Comparison of ENCODE assay signal across 1 cellular context in the genomic region with DNA sequence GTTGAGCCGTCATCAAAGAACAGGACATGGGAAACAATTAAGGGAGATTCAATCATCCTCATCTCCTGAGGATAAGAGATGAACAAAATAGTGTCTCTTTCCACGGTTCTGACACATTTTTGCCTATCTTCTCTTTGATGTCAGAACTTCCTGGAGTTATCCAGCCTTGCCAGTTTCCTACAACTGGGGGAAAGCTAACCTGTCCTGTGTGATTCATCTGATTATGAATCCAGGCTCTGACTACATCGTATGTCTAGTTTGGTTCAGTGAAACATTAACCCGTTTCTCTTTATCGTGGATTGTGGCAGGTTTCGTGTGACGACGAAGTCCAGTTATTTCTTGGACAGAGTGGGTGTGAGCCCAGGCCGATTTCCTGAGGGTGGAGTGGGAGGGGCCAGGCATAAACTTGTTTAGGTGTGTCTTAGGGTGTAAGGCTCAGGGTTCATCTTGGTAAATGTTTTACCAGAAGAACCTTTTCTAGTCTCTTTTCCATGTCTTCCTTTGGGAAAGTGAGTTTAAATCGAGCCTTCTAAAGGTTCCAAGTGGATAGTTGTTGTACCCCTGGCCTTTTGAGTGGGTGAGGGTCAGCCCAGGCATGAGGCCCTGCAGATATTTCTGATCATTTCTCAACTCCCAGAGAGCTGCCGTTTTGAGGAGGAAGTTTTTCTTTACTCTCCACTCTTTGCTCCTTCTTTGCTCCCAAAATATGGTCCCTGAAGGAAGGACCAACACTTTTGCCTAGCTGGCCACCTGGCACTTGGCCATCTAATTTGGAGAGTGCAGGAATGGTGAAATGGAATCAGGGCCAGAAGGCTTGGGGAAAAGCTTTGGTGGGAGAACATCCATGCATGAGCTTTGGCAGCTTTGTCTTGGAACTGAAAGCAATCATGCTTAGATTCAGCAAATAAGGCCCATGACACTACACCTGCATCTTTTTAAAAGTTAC.
TF ChIP-seq lines count a peak whose summit lies in the region.

No MANE protein-coding gene starts in this region.

TF ChIP-seq in HepG2, 621 proteins besides CTCF, POLR2A, EP300 and RAD21 (continued from another document and continues in another):
- TF ChIP-seq, protein P1, sequence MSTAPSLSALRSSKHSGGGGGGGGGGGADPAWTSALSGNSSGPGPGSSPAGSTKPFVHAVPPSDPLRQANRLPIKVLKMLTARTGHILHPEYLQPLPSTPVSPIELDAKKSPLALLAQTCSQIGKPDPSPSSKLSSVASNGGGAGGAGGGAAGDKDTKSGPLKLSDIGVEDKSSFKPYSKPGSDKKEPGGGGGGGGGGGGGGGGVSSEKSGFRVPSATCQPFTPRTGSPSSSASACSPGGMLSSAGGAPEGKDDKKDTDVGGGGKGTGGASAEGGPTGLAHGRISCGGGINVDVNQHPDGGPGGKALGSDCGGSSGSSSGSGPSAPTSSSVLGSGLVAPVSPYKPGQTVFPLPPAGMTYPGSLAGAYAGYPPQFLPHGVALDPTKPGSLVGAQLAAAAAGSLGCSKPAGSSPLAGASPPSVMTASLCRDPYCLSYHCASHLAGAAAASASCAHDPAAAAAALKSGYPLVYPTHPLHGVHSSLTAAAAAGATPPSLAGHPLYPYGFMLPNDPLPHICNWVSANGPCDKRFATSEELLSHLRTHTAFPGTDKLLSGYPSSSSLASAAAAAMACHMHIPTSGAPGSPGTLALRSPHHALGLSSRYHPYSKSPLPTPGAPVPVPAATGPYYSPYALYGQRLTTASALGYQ (CRISPR knock-in tag; IDR thresholded peaks at IDR 0.05): peak; percentile 83; the same call in 1 of the 2 replicates
- TF ChIP-seq GABPA (IDR thresholded peaks at IDR 0.05; ENCODE audit: low read depth, low read length): no peak
- peak; percentile 46; the same call in 1 of the 2 replicates for TF ChIP-seq GABPA (CRISPR knock-in tag; IDR thresholded peaks at IDR 0.05; ENCODE audit: low read depth)
- no peak for TF ChIP-seq NR3C1 (CRISPR knock-in tag; IDR thresholded peaks at IDR 0.05)
- peak; percentile 84; the same call in 1 of the 2 replicates for TF ChIP-seq KAT8 (CRISPR knock-in tag; IDR thresholded peaks at IDR 0.05)
- TF ChIP-seq, protein P2, sequence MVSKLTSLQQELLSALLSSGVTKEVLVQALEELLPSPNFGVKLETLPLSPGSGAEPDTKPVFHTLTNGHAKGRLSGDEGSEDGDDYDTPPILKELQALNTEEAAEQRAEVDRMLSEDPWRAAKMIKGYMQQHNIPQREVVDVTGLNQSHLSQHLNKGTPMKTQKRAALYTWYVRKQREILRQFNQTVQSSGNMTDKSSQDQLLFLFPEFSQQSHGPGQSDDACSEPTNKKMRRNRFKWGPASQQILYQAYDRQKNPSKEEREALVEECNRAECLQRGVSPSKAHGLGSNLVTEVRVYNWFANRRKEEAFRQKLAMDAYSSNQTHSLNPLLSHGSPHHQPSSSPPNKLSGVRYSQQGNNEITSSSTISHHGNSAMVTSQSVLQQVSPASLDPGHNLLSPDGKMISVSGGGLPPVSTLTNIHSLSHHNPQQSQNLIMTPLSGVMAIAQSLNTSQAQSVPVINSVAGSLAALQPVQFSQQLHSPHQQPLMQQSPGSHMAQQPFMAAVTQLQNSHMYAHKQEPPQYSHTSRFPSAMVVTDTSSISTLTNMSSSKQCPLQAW (CRISPR knock-in tag; IDR thresholded peaks at IDR 0.05): peak; percentile 100
- TF ChIP-seq NCOA1 (CRISPR knock-in tag; IDR thresholded peaks at IDR 0.05): peak; percentile 79; the same call in 1 of the 2 replicates
- peak; percentile 87 for TF ChIP-seq NCOA2 (CRISPR knock-in tag; IDR thresholded peaks at IDR 0.05)
- TF ChIP-seq, protein P3, sequence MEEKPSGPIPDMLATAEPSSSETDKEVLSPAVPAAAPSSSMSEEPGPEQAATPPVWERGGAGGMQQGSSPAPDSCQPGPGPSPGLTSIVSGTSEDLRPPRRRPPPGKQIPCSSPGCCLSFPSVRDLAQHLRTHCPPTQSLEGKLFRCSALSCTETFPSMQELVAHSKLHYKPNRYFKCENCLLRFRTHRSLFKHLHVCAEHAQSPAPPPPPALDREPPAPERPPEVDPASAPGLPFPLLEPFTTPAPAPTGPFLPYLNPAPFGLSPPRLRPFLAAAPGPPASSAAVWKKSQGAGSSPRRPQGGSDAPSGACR (CRISPR knock-in tag; IDR thresholded peaks at IDR 0.05): peak; percentile 64; the same call in 1 of the 2 replicates
- peak; percentile 84; the same call in 1 of the 2 replicates for TF ChIP-seq ETV5 (CRISPR knock-in tag; IDR thresholded peaks at IDR 0.05; ENCODE audit: borderline replicate concordance)
- peak; percentile 94 for TF ChIP-seq HDAC1 (CRISPR knock-in tag; IDR thresholded peaks at IDR 0.05)
- TF ChIP-seq, protein P4, sequence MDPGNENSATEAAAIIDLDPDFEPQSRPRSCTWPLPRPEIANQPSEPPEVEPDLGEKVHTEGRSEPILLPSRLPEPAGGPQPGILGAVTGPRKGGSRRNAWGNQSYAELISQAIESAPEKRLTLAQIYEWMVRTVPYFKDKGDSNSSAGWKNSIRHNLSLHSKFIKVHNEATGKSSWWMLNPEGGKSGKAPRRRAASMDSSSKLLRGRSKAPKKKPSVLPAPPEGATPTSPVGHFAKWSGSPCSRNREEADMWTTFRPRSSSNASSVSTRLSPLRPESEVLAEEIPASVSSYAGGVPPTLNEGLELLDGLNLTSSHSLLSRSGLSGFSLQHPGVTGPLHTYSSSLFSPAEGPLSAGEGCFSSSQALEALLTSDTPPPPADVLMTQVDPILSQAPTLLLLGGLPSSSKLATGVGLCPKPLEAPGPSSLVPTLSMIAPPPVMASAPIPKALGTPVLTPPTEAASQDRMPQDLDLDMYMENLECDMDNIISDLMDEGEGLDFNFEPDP (CRISPR knock-in tag; conservative IDR thresholded peaks at IDR 0.05): no peak
- TF ChIP-seq MAF1 (CRISPR knock-in tag; IDR thresholded peaks at IDR 0.05; ENCODE audit: borderline replicate concordance): 0 out of 2 replicates have a peak, but pooled peaks have one; percentile 30
- TF ChIP-seq, protein P5, sequence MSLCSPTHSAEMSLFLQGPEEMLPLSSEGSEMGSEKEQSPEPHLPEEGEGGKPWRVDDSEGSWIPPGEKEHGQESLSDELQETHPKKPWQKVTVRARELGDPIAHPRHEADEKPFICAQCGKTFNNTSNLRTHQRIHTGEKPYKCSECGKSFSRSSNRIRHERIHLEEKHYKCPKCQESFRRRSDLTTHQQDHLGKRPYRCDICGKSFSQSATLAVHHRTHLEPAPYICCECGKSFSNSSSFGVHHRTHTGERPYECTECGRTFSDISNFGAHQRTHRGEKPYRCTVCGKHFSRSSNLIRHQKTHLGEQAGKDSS (CRISPR knock-in tag; IDR thresholded peaks at IDR 0.05; ENCODE audit: borderline replicate concordance, low read depth): 0 out of 2 replicates have a peak, but pooled peaks have one; percentile 38
- peak; percentile 89 for TF ChIP-seq ZNF652 (CRISPR knock-in tag; IDR thresholded peaks at IDR 0.05; ENCODE audit: borderline replicate concordance, low read depth)
- peak; percentile 25; the same call in 1 of the 2 replicates for TF ChIP-seq ZNF263 (CRISPR knock-in tag; IDR thresholded peaks at IDR 0.05)
- peak; percentile 33; the same call in 1 of the 2 replicates for TF ChIP-seq ESRRA (CRISPR knock-in tag; IDR thresholded peaks at IDR 0.05; ENCODE audit: low read depth)
- peak; percentile 78 for TF ChIP-seq POLR2G (IDR thresholded peaks at IDR 0.05; ENCODE audit: low read depth, low read length)
- TF ChIP-seq JUND (CRISPR knock-in tag; IDR thresholded peaks at IDR 0.05): peak; percentile 85; the same call in 1 of the 2 replicates
- peak; percentile 58; the same call in 1 of the 2 replicates for TF ChIP-seq ZNF775 (CRISPR knock-in tag; IDR thresholded peaks at IDR 0.05; ENCODE audit: borderline replicate concordance)
- TF ChIP-seq SP4 (CRISPR knock-in tag; IDR thresholded peaks at IDR 0.05): no peak
- TF ChIP-seq, protein P6, sequence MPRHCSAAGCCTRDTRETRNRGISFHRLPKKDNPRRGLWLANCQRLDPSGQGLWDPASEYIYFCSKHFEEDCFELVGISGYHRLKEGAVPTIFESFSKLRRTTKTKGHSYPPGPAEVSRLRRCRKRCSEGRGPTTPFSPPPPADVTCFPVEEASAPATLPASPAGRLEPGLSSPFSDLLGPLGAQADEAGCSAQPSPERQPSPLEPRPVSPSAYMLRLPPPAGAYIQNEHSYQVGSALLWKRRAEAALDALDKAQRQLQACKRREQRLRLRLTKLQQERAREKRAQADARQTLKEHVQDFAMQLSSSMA (CRISPR knock-in tag; IDR thresholded peaks at IDR 0.05): no peak
- peak; percentile 96 for TF ChIP-seq TBX2 (CRISPR knock-in tag; IDR thresholded peaks at IDR 0.05; ENCODE audit: borderline replicate concordance)
- peak; percentile 69; the same call in 1 of the 2 replicates for TF ChIP-seq DR1 (CRISPR knock-in tag; IDR thresholded peaks at IDR 0.05)
- TF ChIP-seq, protein P7, sequence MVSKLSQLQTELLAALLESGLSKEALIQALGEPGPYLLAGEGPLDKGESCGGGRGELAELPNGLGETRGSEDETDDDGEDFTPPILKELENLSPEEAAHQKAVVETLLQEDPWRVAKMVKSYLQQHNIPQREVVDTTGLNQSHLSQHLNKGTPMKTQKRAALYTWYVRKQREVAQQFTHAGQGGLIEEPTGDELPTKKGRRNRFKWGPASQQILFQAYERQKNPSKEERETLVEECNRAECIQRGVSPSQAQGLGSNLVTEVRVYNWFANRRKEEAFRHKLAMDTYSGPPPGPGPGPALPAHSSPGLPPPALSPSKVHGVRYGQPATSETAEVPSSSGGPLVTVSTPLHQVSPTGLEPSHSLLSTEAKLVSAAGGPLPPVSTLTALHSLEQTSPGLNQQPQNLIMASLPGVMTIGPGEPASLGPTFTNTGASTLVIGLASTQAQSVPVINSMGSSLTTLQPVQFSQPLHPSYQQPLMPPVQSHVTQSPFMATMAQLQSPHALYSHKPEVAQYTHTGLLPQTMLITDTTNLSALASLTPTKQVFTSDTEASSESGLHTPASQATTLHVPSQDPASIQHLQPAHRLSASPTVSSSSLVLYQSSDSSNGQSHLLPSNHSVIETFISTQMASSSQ (IDR thresholded peaks at IDR 0.05; ENCODE audit: low read depth): peak; percentile 99
- TF ChIP-seq, protein P7 (CRISPR knock-in tag; IDR thresholded peaks at IDR 0.05; ENCODE audit: borderline replicate concordance): peak; percentile 99
- TF ChIP-seq ZNF644 (CRISPR knock-in tag; IDR thresholded peaks at IDR 0.05; ENCODE audit: low read depth): peak; percentile 61; the same call in 1 of the 2 replicates
- peak; percentile 83 for TF ChIP-seq ZNF264 (CRISPR knock-in tag; IDR thresholded peaks at IDR 0.05)
- TF ChIP-seq ZNF605 (CRISPR knock-in tag; IDR thresholded peaks at IDR 0.05): peak; percentile 77; the same call in 1 of the 2 replicates
- TF ChIP-seq, protein P8, sequence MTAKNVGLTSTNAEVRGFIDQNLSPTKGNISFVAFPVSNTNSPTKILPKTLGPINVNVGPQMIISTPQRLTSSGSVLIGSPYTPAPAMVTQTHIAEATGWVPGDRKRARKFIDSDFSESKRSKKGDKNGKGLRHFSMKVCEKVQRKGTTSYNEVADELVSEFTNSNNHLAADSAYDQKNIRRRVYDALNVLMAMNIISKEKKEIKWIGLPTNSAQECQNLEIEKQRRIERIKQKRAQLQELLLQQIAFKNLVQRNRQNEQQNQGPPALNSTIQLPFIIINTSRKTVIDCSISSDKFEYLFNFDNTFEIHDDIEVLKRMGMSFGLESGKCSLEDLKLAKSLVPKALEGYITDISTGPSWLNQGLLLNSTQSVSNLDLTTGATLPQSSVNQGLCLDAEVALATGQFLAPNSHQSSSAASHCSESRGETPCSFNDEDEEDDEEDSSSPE (CRISPR knock-in tag; IDR thresholded peaks at IDR 0.05): peak; percentile 53
- TF ChIP-seq, protein P9, sequence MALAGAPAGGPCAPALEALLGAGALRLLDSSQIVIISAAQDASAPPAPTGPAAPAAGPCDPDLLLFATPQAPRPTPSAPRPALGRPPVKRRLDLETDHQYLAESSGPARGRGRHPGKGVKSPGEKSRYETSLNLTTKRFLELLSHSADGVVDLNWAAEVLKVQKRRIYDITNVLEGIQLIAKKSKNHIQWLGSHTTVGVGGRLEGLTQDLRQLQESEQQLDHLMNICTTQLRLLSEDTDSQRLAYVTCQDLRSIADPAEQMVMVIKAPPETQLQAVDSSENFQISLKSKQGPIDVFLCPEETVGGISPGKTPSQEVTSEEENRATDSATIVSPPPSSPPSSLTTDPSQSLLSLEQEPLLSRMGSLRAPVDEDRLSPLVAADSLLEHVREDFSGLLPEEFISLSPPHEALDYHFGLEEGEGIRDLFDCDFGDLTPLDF (CRISPR knock-in tag; IDR thresholded peaks at IDR 0.05): peak; percentile 50; the same call in 1 of the 2 replicates
- TF ChIP-seq, protein P10, sequence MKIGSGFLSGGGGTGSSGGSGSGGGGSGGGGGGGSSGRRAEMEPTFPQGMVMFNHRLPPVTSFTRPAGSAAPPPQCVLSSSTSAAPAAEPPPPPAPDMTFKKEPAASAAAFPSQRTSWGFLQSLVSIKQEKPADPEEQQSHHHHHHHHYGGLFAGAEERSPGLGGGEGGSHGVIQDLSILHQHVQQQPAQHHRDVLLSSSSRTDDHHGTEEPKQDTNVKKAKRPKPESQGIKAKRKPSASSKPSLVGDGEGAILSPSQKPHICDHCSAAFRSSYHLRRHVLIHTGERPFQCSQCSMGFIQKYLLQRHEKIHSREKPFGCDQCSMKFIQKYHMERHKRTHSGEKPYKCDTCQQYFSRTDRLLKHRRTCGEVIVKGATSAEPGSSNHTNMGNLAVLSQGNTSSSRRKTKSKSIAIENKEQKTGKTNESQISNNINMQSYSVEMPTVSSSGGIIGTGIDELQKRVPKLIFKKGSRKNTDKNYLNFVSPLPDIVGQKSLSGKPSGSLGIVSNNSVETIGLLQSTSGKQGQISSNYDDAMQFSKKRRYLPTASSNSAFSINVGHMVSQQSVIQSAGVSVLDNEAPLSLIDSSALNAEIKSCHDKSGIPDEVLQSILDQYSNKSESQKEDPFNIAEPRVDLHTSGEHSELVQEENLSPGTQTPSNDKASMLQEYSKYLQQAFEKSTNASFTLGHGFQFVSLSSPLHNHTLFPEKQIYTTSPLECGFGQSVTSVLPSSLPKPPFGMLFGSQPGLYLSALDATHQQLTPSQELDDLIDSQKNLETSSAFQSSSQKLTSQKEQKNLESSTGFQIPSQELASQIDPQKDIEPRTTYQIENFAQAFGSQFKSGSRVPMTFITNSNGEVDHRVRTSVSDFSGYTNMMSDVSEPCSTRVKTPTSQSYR (CRISPR knock-in tag; IDR thresholded peaks at IDR 0.05; ENCODE audit: borderline replicate concordance): peak; percentile 41; the same call in 1 of the 2 replicates
- TF ChIP-seq, protein P11, sequence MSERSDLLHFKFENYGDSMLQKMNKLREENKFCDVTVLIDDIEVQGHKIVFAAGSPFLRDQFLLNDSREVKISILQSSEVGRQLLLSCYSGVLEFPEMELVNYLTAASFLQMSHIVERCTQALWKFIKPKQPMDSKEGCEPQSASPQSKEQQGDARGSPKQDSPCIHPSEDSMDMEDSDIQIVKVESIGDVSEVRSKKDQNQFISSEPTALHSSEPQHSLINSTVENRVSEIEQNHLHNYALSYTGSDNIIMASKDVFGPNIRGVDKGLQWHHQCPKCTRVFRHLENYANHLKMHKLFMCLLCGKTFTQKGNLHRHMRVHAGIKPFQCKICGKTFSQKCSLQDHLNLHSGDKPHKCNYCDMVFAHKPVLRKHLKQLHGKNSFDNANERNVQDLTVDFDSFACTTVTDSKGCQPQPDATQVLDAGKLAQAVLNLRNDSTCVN (CRISPR knock-in tag; IDR thresholded peaks at IDR 0.05; ENCODE audit: borderline replicate concordance): peak; percentile 58; the same call in 1 of the 2 replicates
